Comparison of ENCODE assay signal across 11 cellular contexts in genomic region chr11:110345756-110346155, GRCh38. TPM values are rescaled to one million over a fixed set of nuclear protein-coding genes. Genes with fewer than 3 reads are reported as not detected.
DNase-seq lines count a peak whose midpoint lies in the region; ATAC-seq and TF ChIP-seq lines count a peak whose summit lies in the region.
"Had no signal": no experiment of that assay in that cellular context is flagged by ENCODE, and none has a peak within 500 bp of the region (broad histone marks: within the 10 kb centered on the region; RNA-seq: fewer than 3 reads in every experiment).

No MANE protein-coding gene starts in this region.

- H3K36me3 ChIP-seq in Peyer's patch, result no peaks in the 10 kb centered on the region
- no peaks in the 10 kb centered on the region for H3K36me3 ChIP-seq in esophagus muscularis mucosa

- in situ Hi-C loops in GM13977 (cut with MboI; ENCODE audit: low pct_unique_long_range_greater_than_20kb, low sequenced_read_pairs, unreplicated experiment), result no loop called here

- DNase-seq in GM13977 (ENCODE audit: low spot score) (peak; percentile 28), HuH-7 (ENCODE audit: low spot score) (peak; percentile 26), epithelial cell of esophagus (ENCODE audit: low read depth) (peak; percentile 82), Peyer's patch (no peak), esophagus muscularis mucosa (ENCODE audit: extremely low spot score) (no peak), NCI-H1092 (lab: John Stamatoyannopoulos, UW) (no peak)
- DNase-seq: NCI-H187; stimulated activated CD4-positive, alpha-beta T cell treated with anti-CD3 and anti-CD28 coated beads, Interleukin-12 subunit alpha, Interleukin-12 subunit beta, amount 100 ng/mL, for 4 hours had no signal

- 68% methylated on average over 3 of the region's 3 CpGs for WGBS in esophagus muscularis mucosa

- TF ChIP-seq CTCF in GM13977 (IDR thresholded peaks at IDR 0.05; ENCODE audit: extremely low read depth, insufficient read depth, missing control alignments) (no peak), epithelial cell of esophagus (IDR thresholded peaks at IDR 0.05; ENCODE audit: insufficient read depth, low read depth, low read length, missing control alignments) (no peak), Peyer's patch (IDR thresholded peaks at IDR 0.05) (no peak), esophagus muscularis mucosa (IDR thresholded peaks at IDR 0.05) (no peak)

- H3K9me3 ChIP-seq in Peyer's patch (no peaks in the 10 kb centered on the region), esophagus muscularis mucosa (no peaks in the 10 kb centered on the region)

- intact Hi-C loops in esophagus muscularis mucosa (cut with DNase I), result no loop called here

- no peak for TF ChIP-seq EP300 in esophagus muscularis mucosa (IDR thresholded peaks at IDR 0.05)

- H3K27me3 ChIP-seq in Peyer's patch, result no peaks in the 10 kb centered on the region
- H3K27me3 ChIP-seq in esophagus muscularis mucosa, result no peaks in the 10 kb centered on the region

- TF ChIP-seq POLR2A in Peyer's patch (IDR thresholded peaks at IDR 0.05) (no peak), esophagus muscularis mucosa (IDR thresholded peaks at IDR 0.05; ENCODE audit: low read depth) (no peak)

- H3K27ac ChIP-seq in Peyer's patch (no peak overlapping the region), esophagus muscularis mucosa (replicated peaks in 1 of 4) (no peak overlapping the region)
- H3K27ac ChIP-seq: coronary artery had no signal

- peak; percentile 39 for ATAC-seq in GM21390 (IDR thresholded peaks at IDR 0.05; ENCODE audit: unreplicated experiment)
- ATAC-seq in HG03469 (IDR thresholded peaks at IDR 0.05; ENCODE audit: unreplicated experiment), result no peak

- H3K4me3 ChIP-seq in epithelial cell of esophagus (ENCODE audit: low read length) (no peak overlapping the region), Peyer's patch (no peak overlapping the region), esophagus muscularis mucosa (no peak overlapping the region)
- H3K4me3 ChIP-seq: coronary artery had no signal

- H3K4me1 ChIP-seq in Peyer's patch (no peaks in the 10 kb centered on the region), esophagus muscularis mucosa (peaks cover 0 to 4% (median 0%) of the 10 kb centered on the region in 4 donors)

RNA-seq across cellular contexts. Expression of gene RDX, which starts 49.3 kb away (rescaled TPM):
- total RNA-seq in Peyer's patch, result 100 to 1,000 TPM in 1 of 4 donors, 10 to 100 TPM in 1, 1 to 10 TPM in 2; 8.3 to 113 (median 13.7) TPM
- 100 to 1,000 TPM in 1 of 4 donors, 10 to 100 TPM in 3; 86.6 to 105 (median 90.4) TPM for total RNA-seq in esophagus muscularis mucosa

Comparison
In these comparisons a context has a peak if more than half of its experiments do, and no peak if none do; other contexts are left out.
1. DNase-seq: peak in GM13977 (single experiment), HuH-7 (single experiment) and epithelial cell of esophagus (single experiment); none in Peyer's patch (0 of 3), esophagus muscularis mucosa (single experiment) and NCI-H1092 (single experiment).